1 cellular context compared by ENCODE assay signal in the genomic region with DNA sequence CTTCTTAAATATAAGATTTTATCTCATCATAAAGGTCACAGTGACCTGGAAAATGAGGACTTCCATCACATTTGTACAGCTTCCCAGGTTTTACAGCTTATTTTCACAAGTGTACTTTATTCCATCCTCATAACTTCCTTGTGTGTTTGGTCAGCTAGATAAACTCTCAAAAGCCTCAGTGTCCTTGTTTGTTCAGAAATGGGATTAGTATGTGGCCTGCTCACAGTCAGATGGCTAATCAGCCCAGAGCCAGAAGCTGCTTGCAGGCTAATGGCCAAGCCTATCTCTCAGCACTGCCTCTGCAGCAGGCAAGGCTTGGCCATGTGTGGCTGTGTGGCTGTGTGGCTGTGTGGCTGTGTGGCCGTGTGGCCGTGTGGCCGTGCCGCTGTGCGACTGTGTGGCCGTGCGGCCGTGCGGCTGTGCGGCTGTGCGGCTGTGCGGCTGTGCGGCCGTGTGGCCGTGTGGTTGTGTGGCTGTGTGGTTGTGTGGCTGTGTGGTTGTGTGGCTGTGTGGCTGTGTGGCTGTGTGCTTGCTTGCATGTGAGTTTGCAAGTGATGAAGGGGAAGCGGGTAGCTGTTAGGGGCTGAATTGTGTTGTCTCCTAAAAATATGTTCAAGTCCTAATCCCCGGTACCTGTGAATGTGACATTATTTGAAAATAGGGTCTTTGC.
TF ChIP-seq lines count a peak whose summit lies in the region.

No MANE protein-coding gene starts in this region.

TF ChIP-seq in K562, 482 proteins besides CTCF, POLR2A, EP300 and RAD21 (continued from another document and continues in another):
- TF ChIP-seq, protein P1, sequence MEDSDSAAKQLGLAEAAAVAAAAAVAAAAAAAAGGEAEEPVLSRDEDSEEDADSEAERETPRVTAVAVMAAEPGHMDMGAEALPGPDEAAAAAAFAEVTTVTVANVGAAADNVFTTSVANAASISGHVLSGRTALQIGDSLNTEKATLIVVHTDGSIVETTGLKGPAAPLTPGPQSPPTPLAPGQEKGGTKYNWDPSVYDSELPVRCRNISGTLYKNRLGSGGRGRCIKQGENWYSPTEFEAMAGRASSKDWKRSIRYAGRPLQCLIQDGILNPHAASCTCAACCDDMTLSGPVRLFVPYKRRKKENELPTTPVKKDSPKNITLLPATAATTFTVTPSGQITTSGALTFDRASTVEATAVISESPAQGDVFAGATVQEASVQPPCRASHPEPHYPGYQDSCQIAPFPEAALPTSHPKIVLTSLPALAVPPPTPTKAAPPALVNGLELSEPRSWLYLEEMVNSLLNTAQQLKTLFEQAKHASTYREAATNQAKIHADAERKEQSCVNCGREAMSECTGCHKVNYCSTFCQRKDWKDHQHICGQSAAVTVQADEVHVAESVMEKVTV (CRISPR knock-in tag; IDR thresholded peaks at IDR 0.05) = no peak
- peak; percentile 92 for TF ChIP-seq KLF16 (IDR thresholded peaks at IDR 0.05)
- TF ChIP-seq POLR2H (tag; IDR thresholded peaks at IDR 0.05; ENCODE audit: low read depth) = no peak
- TF ChIP-seq, protein P2, sequence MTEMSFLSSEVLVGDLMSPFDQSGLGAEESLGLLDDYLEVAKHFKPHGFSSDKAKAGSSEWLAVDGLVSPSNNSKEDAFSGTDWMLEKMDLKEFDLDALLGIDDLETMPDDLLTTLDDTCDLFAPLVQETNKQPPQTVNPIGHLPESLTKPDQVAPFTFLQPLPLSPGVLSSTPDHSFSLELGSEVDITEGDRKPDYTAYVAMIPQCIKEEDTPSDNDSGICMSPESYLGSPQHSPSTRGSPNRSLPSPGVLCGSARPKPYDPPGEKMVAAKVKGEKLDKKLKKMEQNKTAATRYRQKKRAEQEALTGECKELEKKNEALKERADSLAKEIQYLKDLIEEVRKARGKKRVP (CRISPR knock-in tag; IDR thresholded peaks at IDR 0.05) = no peak
- TF ChIP-seq, protein P3, sequence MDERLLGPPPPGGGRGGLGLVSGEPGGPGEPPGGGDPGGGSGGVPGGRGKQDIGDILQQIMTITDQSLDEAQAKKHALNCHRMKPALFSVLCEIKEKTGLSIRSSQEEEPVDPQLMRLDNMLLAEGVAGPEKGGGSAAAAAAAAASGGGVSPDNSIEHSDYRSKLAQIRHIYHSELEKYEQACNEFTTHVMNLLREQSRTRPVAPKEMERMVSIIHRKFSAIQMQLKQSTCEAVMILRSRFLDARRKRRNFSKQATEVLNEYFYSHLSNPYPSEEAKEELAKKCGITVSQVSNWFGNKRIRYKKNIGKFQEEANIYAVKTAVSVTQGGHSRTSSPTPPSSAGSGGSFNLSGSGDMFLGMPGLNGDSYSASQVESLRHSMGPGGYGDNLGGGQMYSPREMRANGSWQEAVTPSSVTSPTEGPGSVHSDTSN (CRISPR knock-in tag; IDR thresholded peaks at IDR 0.05; ENCODE audit: low read depth) = no peak
- TF ChIP-seq, protein P3 (tag; conservative IDR thresholded peaks at IDR 0.05; ENCODE audit: low read depth) = peak; percentile 35; the same call in 1 of the 2 replicates
- TF ChIP-seq ESRRA (IDR thresholded peaks at IDR 0.05; ENCODE audit: borderline replicate concordance, low read depth) = peak; percentile 75
- TF ChIP-seq ZNF780A (CRISPR knock-in tag; IDR thresholded peaks at IDR 0.05) = no peak
- peak; percentile 73; the same call in 1 of the 2 replicates for TF ChIP-seq NCOA1 (IDR thresholded peaks at IDR 0.05; ENCODE audit: low read depth)
- TF ChIP-seq, protein P4, sequence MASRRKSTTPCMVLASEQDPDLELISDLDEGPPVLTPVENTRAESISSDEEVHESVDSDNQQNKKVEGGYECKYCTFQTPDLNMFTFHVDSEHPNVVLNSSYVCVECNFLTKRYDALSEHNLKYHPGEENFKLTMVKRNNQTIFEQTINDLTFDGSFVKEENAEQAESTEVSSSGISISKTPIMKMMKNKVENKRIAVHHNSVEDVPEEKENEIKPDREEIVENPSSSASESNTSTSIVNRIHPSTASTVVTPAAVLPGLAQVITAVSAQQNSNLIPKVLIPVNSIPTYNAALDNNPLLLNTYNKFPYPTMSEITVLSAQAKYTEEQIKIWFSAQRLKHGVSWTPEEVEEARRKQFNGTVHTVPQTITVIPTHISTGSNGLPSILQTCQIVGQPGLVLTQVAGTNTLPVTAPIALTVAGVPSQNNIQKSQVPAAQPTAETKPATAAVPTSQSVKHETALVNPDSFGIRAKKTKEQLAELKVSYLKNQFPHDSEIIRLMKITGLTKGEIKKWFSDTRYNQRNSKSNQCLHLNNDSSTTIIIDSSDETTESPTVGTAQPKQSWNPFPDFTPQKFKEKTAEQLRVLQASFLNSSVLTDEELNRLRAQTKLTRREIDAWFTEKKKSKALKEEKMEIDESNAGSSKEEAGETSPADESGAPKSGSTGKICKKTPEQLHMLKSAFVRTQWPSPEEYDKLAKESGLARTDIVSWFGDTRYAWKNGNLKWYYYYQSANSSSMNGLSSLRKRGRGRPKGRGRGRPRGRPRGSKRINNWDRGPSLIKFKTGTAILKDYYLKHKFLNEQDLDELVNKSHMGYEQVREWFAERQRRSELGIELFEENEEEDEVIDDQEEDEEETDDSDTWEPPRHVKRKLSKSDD (conservative IDR thresholded peaks at IDR 0.05; ENCODE audit: low read length) = no peak
- TF ChIP-seq ESRRB (CRISPR knock-in tag; IDR thresholded peaks at IDR 0.05; ENCODE audit: borderline replicate concordance) = no peak
- no peak for TF ChIP-seq RFX7 (CRISPR knock-in tag; IDR thresholded peaks at IDR 0.05)
- TF ChIP-seq ZNF324 (CRISPR knock-in tag; IDR thresholded peaks at IDR 0.05) = no peak
- 0 out of 2 replicates have a peak, but pooled peaks have one; percentile 37 for TF ChIP-seq MTA1 (IDR thresholded peaks at IDR 0.05; ENCODE audit: borderline replicate concordance)
- TF ChIP-seq FOS (IDR thresholded peaks at IDR 0.05; ENCODE audit: extremely low read depth, insufficient read length) = no peak
- no peak for TF ChIP-seq NRF1 (conservative IDR thresholded peaks at IDR 0.05 in 1 of 2, IDR thresholded peaks at IDR 0.05 in 1 of 2)
- TF ChIP-seq ZNF589 (CRISPR knock-in tag; IDR thresholded peaks at IDR 0.05; ENCODE audit: low read depth) = no peak
- no peak for TF ChIP-seq SREBF2 (CRISPR knock-in tag; IDR thresholded peaks at IDR 0.05)
- no peak for TF ChIP-seq NFE2L1 (tag; IDR thresholded peaks at IDR 0.05; ENCODE audit: borderline replicate concordance, low read depth)
- no peak for TF ChIP-seq PCBP2 (IDR thresholded peaks at IDR 0.05; ENCODE audit: low read depth, low read length, poor library complexity, severe bottlenecking)
- TF ChIP-seq EHMT2 (IDR thresholded peaks at IDR 0.05) = peak; percentile 57; the same call in 1 of the 2 replicates
- TF ChIP-seq KDM2B (CRISPR knock-in tag; IDR thresholded peaks at IDR 0.05) = no peak
- TF ChIP-seq RBM17 (IDR thresholded peaks at IDR 0.05; ENCODE audit: borderline replicate concordance, low read depth, low read length) = no peak
- TF ChIP-seq ZNF584 (CRISPR knock-in tag; IDR thresholded peaks at IDR 0.05; ENCODE audit: low read depth) = peak; percentile 42; the same call in 1 of the 2 replicates
- TF ChIP-seq MTA3 (IDR thresholded peaks at IDR 0.05; ENCODE audit: borderline replicate concordance) = no peak
- TF ChIP-seq, protein P5, sequence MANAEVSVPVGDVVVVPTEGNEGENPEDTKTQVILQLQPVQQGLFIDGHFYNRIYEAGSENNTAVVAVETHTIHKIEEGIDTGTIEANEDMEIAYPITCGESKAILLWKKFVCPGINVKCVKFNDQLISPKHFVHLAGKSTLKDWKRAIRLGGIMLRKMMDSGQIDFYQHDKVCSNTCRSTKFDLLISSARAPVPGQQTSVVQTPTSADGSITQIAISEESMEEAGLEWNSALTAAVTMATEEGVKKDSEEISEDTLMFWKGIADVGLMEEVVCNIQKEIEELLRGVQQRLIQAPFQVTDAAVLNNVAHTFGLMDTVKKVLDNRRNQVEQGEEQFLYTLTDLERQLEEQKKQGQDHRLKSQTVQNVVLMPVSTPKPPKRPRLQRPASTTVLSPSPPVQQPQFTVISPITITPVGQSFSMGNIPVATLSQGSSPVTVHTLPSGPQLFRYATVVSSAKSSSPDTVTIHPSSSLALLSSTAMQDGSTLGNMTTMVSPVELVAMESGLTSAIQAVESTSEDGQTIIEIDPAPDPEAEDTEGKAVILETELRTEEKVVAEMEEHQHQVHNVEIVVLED (CRISPR knock-in tag; IDR thresholded peaks at IDR 0.05) = no peak
- peak; percentile 94 for TF ChIP-seq NFIC (IDR thresholded peaks at IDR 0.05)
- TF ChIP-seq ZNF76 (CRISPR knock-in tag; IDR thresholded peaks at IDR 0.05; ENCODE audit: borderline replicate concordance) = no peak
- TF ChIP-seq U2AF2 (optimal IDR thresholded peaks at IDR 0.05; ENCODE audit: low read depth, low read length) = no peak
- no peak for TF ChIP-seq KAT7 (CRISPR knock-in tag; IDR thresholded peaks at IDR 0.05; ENCODE audit: borderline replicate concordance)
- TF ChIP-seq SPI1 (IDR thresholded peaks at IDR 0.05; ENCODE audit: borderline replicate concordance, low read depth, low read length) = no peak
- TF ChIP-seq MAFK (IDR thresholded peaks at IDR 0.05; ENCODE audit: low read length) = no peak
- TF ChIP-seq RFX1 (IDR thresholded peaks at IDR 0.05) = no peak
- TF ChIP-seq, protein P6, sequence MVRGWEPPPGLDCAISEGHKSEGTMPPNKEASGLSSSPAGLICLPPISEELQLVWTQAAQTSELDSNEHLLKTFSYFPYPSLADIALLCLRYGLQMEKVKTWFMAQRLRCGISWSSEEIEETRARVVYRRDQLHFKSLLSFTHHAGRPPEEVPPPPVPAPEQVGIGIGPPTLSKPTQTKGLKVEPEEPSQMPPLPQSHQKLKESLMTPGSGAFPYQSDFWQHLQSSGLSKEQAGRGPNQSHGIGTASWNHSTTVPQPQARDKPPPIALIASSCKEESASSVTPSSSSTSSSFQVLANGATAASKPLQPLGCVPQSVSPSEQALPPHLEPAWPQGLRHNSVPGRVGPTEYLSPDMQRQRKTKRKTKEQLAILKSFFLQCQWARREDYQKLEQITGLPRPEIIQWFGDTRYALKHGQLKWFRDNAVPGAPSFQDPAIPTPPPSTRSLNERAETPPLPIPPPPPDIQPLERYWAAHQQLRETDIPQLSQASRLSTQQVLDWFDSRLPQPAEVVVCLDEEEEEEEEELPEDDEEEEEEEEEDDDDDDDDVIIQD (CRISPR knock-in tag; IDR thresholded peaks at IDR 0.05) = no peak
- TF ChIP-seq POLR2G (IDR thresholded peaks at IDR 0.05; ENCODE audit: low read depth, low read length) = 0 out of 2 replicates have a peak, but pooled peaks have one; percentile 35
- peak; percentile 25 for TF ChIP-seq TBP (optimal IDR thresholded peaks at IDR 0.05; ENCODE audit: low read depth, low read length)
- TF ChIP-seq SAP30 (IDR thresholded peaks at IDR 0.05; ENCODE audit: borderline replicate concordance, insufficient read depth, low read depth, low read length, poor library complexity, severe bottlenecking) = no peak
- no peak for TF ChIP-seq KLF1 (tag; IDR thresholded peaks at IDR 0.05)
- TF ChIP-seq XRCC3 (IDR thresholded peaks at IDR 0.05) = no peak
- no peak for TF ChIP-seq ZNF212 (CRISPR knock-in tag; IDR thresholded peaks at IDR 0.05)
- TF ChIP-seq, protein P7, sequence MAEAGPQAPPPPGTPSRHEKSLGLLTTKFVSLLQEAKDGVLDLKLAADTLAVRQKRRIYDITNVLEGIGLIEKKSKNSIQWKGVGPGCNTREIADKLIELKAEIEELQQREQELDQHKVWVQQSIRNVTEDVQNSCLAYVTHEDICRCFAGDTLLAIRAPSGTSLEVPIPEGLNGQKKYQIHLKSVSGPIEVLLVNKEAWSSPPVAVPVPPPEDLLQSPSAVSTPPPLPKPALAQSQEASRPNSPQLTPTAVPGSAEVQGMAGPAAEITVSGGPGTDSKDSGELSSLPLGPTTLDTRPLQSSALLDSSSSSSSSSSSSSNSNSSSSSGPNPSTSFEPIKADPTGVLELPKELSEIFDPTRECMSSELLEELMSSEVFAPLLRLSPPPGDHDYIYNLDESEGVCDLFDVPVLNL (CRISPR knock-in tag; IDR thresholded peaks at IDR 0.05; ENCODE audit: low read depth) = no peak
- no peak; the same call in 1 of the 2 replicates for TF ChIP-seq ZNF668 (CRISPR knock-in tag; IDR thresholded peaks at IDR 0.05)
- TF ChIP-seq STAT5B (CRISPR knock-in tag; IDR thresholded peaks at IDR 0.05) = no peak
- no peak for TF ChIP-seq SIX5 (IDR thresholded peaks at IDR 0.05; ENCODE audit: borderline replicate concordance in 1 of 2, insufficient read depth in 1 of 2, low read depth in 1 of 2, low read length in 2 of 2)
- TF ChIP-seq MEF2A (IDR thresholded peaks at IDR 0.05; ENCODE audit: control insufficient read depth, low read depth, low read length) = peak; percentile 61; the same call in 1 of the 2 replicates
- TF ChIP-seq, protein P8, sequence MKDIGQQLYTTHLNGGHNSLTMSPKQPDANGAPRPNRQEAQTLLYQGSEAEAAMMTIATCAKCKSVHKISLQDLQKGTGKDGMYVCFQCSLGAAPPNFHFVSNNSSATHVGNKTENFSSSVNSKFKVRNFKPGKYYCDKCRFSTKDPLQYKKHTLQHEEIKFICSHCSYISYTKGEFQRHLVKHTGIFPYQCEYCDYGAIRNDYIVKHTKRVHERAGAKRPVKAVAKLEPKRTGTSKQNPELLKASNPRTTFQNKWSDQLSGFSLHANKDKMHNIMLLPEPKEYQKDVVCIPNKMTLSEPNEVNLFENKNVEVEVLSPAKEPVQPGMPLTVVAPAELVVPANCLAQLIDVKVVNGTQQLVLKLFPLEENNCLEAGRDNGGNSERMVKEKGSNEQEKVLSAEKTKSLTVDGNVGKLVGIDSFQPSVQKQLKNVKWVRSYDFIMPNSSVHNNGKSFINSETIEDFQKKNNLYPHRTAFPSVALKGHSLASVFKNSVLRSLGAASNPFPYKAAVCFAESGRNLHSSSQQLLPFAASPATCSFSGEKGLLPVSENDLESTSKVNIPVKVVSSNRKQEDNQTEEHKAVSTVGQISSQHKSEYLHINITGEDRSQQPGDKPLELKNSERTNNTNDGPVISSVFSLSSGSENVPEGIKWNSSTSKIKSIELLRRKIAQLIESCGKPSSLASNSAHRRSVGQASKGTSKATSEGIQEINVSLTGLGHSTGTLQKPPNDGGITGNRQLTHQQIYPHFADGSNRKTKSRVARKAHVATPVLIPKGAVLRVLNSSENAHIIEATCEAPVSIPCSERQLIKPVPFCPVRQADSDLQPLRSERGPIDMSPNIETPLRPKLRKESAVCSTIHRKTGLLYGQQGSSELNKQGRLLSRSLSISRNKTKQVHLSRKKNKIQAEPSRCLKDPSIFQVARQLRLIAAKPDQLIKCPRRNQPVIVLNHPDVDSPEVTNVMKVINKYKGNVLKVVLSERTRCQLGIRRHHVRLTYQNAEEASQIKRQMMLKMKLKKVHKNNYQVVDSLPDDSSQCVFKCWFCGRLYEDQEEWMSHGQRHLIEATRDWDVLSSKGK (CRISPR knock-in tag; IDR thresholded peaks at IDR 0.05) = no peak
- TF ChIP-seq ZBTB17 (CRISPR knock-in tag; IDR thresholded peaks at IDR 0.05) = no peak
